Comparison of ENCODE assay signal across 1 cellular context in the genomic region with DNA sequence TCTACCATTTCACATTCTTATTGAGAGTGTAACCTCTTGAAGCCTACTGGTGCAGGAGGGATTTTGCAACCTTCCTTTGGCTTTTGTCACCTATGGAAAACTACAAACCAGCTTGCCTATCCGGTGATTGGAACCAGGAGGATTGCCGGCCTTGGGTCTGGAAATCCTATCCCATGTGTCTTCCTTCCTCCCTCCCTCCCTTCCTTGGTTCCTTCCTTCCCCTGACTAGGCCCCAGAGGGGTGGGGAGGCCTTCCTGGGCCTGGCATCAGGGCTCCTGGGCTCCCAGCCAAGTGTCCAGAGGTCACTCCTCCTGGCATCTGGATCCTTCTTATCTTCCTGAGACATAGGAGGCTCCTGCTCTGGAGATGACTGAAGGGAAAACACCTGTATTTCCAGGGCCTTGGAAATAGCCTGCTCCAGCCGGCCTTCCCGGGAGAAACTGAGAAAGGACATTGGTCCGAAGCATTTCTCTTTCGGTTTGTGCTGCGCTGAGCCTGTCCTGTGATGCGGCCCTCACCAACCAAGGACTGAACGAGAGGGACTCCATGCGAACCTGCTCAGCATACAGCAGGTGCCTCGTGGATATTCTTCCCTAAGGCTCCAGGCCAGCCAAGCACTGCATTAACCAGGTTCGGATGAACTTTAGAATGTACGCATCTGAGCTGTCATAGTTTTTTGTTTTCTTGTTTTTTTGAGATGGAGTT.
TF ChIP-seq lines count a peak whose summit lies in the region.

No MANE protein-coding gene starts in this region.

TF ChIP-seq in HepG2, 621 proteins besides CTCF, POLR2A, EP300 and RAD21 (continued from another document and continues in another):
- TF ChIP-seq, protein P1, sequence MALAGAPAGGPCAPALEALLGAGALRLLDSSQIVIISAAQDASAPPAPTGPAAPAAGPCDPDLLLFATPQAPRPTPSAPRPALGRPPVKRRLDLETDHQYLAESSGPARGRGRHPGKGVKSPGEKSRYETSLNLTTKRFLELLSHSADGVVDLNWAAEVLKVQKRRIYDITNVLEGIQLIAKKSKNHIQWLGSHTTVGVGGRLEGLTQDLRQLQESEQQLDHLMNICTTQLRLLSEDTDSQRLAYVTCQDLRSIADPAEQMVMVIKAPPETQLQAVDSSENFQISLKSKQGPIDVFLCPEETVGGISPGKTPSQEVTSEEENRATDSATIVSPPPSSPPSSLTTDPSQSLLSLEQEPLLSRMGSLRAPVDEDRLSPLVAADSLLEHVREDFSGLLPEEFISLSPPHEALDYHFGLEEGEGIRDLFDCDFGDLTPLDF (CRISPR knock-in tag; IDR thresholded peaks at IDR 0.05) = peak; percentile 48; the same call in 1 of the 2 replicates
- 0 out of 2 replicates have a peak, but pooled peaks have one; percentile 50 for TF ChIP-seq ZNF44 (CRISPR knock-in tag; IDR thresholded peaks at IDR 0.05)
- TF ChIP-seq DMAP1 (CRISPR knock-in tag; IDR thresholded peaks at IDR 0.05) = 0 out of 2 replicates have a peak, but pooled peaks have one; percentile 39
- peak; percentile 51; the same call in 1 of the 2 replicates for TF ChIP-seq ZSCAN12 (CRISPR knock-in tag; IDR thresholded peaks at IDR 0.05)
- TF ChIP-seq ZNF251 (CRISPR knock-in tag; IDR thresholded peaks at IDR 0.05) = peak; percentile 89; the same call in 1 of the 2 replicates
- TF ChIP-seq THAP11 (CRISPR knock-in tag; IDR thresholded peaks at IDR 0.05) = peak; percentile 59; the same call in 1 of the 2 replicates
- peak; percentile 50 for TF ChIP-seq HOMEZ (CRISPR knock-in tag; IDR thresholded peaks at IDR 0.05; ENCODE audit: low read depth)
- peak; percentile 11; the same call in 1 of the 2 replicates for TF ChIP-seq TBX3 (IDR thresholded peaks at IDR 0.05; ENCODE audit: borderline replicate concordance)
- 0 out of 2 replicates have a peak, but pooled peaks have one; percentile 62 for TF ChIP-seq MXD4 (CRISPR knock-in tag; IDR thresholded peaks at IDR 0.05)
- peak; percentile 65 for TF ChIP-seq MYC (CRISPR knock-in tag; IDR thresholded peaks at IDR 0.05; ENCODE audit: borderline replicate concordance)
- TF ChIP-seq TFDP2 (CRISPR knock-in tag; IDR thresholded peaks at IDR 0.05) = no peak
- TF ChIP-seq DBP (CRISPR knock-in tag; IDR thresholded peaks at IDR 0.05; ENCODE audit: not compliant biosample characterization) = peak; percentile 80
- peak; percentile 25; the same call in 1 of the 2 replicates for TF ChIP-seq GZF1 (CRISPR knock-in tag; IDR thresholded peaks at IDR 0.05)
- peak; percentile 28 for TF ChIP-seq FOSL2 (CRISPR knock-in tag; IDR thresholded peaks at IDR 0.05)
- 0 out of 2 replicates have a peak, but pooled peaks have one; percentile 15 for TF ChIP-seq MED13 (CRISPR knock-in tag; IDR thresholded peaks at IDR 0.05)
- TF ChIP-seq ZFX (CRISPR knock-in tag; IDR thresholded peaks at IDR 0.05; ENCODE audit: low read depth) = peak; percentile 96
- no peak for TF ChIP-seq SOX13 (IDR thresholded peaks at IDR 0.05)
- TF ChIP-seq SOX13 (CRISPR knock-in tag; conservative IDR thresholded peaks at IDR 0.05 in 1 of 2, IDR thresholded peaks at IDR 0.05 in 1 of 2) = peak in 1 of 2 experiments; percentile 47; a peak in 2 of 4 replicates
- TF ChIP-seq SSRP1 (CRISPR knock-in tag; IDR thresholded peaks at IDR 0.05) = peak; percentile 43; the same call in 1 of the 2 replicates
- TF ChIP-seq, protein P2, sequence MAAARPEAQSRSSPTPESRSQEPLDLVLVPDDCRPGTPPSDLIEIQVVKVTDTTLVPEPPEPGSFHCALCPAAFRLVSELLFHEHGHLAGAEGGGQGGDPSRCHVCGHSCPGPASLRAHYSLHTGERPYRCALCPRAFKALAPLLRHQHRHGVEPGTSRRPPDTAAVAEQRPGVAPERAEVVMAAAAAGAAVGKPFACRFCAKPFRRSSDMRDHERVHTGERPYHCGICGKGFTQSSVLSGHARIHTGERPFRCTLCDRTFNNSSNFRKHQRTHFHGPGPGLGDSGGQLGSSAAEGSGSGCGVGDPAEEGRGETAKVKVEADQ (CRISPR knock-in tag; IDR thresholded peaks at IDR 0.05; ENCODE audit: borderline replicate concordance) = 0 out of 2 replicates have a peak, but pooled peaks have one; percentile 1
- peak; percentile 88 for TF ChIP-seq CEBPG (CRISPR knock-in tag; IDR thresholded peaks at IDR 0.05)
- no peak; the same call in 1 of the 2 replicates for TF ChIP-seq KMT2A (CRISPR knock-in tag; IDR thresholded peaks at IDR 0.05)
- TF ChIP-seq PRPF4 (IDR thresholded peaks at IDR 0.05; ENCODE audit: low read depth, low read length, poor library complexity, severe bottlenecking) = no peak
- no peak for TF ChIP-seq SP4 (CRISPR knock-in tag; IDR thresholded peaks at IDR 0.05)
- TF ChIP-seq, protein P3, sequence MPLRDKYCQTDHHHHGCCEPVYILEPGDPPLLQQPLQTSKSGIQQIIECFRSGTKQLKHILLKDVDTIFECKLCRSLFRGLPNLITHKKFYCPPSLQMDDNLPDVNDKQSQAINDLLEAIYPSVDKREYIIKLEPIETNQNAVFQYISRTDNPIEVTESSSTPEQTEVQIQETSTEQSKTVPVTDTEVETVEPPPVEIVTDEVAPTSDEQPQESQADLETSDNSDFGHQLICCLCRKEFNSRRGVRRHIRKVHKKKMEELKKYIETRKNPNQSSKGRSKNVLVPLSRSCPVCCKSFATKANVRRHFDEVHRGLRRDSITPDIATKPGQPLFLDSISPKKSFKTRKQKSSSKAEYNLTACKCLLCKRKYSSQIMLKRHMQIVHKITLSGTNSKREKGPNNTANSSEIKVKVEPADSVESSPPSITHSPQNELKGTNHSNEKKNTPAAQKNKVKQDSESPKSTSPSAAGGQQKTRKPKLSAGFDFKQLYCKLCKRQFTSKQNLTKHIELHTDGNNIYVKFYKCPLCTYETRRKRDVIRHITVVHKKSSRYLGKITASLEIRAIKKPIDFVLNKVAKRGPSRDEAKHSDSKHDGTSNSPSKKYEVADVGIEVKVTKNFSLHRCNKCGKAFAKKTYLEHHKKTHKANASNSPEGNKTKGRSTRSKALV (CRISPR knock-in tag; IDR thresholded peaks at IDR 0.05) = peak; percentile 16; the same call in 1 of the 2 replicates
- peak; percentile 55 for TF ChIP-seq NCOA2 (CRISPR knock-in tag; IDR thresholded peaks at IDR 0.05)
- TF ChIP-seq, protein P4, sequence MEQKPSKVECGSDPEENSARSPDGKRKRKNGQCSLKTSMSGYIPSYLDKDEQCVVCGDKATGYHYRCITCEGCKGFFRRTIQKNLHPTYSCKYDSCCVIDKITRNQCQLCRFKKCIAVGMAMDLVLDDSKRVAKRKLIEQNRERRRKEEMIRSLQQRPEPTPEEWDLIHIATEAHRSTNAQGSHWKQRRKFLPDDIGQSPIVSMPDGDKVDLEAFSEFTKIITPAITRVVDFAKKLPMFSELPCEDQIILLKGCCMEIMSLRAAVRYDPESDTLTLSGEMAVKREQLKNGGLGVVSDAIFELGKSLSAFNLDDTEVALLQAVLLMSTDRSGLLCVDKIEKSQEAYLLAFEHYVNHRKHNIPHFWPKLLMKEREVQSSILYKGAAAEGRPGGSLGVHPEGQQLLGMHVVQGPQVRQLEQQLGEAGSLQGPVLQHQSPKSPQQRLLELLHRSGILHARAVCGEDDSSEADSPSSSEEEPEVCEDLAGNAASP (CRISPR knock-in tag; IDR thresholded peaks at IDR 0.05; ENCODE audit: borderline replicate concordance) = peak; percentile 13; the same call in 1 of the 2 replicates
- no peak; the same call in 1 of the 2 replicates for TF ChIP-seq HOXD1 (CRISPR knock-in tag; IDR thresholded peaks at IDR 0.05)
- no peak for TF ChIP-seq ZFP36 (IDR thresholded peaks at IDR 0.05; ENCODE audit: borderline replicate concordance, low read depth, low read length, partially characterized antibody)
- peak; percentile 43; the same call in 1 of the 2 replicates for TF ChIP-seq ARID2 (CRISPR knock-in tag; IDR thresholded peaks at IDR 0.05; ENCODE audit: borderline replicate concordance)
- TF ChIP-seq SAP130 (CRISPR knock-in tag; IDR thresholded peaks at IDR 0.05; ENCODE audit: low read depth) = peak; percentile 76
- TF ChIP-seq, protein P5, sequence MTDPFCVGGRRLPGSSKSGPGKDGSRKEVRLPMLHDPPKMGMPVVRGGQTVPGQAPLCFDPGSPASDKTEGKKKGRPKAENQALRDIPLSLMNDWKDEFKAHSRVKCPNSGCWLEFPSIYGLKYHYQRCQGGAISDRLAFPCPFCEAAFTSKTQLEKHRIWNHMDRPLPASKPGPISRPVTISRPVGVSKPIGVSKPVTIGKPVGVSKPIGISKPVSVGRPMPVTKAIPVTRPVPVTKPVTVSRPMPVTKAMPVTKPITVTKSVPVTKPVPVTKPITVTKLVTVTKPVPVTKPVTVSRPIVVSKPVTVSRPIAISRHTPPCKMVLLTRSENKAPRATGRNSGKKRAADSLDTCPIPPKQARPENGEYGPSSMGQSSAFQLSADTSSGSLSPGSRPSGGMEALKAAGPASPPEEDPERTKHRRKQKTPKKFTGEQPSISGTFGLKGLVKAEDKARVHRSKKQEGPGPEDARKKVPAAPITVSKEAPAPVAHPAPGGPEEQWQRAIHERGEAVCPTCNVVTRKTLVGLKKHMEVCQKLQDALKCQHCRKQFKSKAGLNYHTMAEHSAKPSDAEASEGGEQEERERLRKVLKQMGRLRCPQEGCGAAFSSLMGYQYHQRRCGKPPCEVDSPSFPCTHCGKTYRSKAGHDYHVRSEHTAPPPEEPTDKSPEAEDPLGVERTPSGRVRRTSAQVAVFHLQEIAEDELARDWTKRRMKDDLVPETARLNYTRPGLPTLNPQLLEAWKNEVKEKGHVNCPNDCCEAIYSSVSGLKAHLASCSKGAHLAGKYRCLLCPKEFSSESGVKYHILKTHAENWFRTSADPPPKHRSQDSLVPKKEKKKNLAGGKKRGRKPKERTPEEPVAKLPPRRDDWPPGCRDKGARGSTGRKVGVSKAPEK (CRISPR knock-in tag; IDR thresholded peaks at IDR 0.05; ENCODE audit: borderline replicate concordance) = peak; percentile 89; the same call in 1 of the 2 replicates
- TF ChIP-seq, protein P6, sequence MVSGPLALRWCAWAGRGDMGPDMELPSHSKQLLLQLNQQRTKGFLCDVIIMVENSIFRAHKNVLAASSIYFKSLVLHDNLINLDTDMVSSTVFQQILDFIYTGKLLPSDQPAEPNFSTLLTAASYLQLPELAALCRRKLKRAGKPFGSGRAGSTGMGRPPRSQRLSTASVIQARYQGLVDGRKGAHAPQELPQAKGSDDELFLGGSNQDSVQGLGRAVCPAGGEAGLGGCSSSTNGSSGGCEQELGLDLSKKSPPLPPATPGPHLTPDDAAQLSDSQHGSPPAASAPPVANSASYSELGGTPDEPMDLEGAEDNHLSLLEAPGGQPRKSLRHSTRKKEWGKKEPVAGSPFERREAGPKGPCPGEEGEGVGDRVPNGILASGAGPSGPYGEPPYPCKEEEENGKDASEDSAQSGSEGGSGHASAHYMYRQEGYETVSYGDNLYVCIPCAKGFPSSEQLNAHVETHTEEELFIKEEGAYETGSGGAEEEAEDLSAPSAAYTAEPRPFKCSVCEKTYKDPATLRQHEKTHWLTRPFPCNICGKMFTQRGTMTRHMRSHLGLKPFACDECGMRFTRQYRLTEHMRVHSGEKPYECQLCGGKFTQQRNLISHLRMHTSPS (CRISPR knock-in tag; IDR thresholded peaks at IDR 0.05; ENCODE audit: low read depth) = peak; percentile 84
- TF ChIP-seq, protein P7, sequence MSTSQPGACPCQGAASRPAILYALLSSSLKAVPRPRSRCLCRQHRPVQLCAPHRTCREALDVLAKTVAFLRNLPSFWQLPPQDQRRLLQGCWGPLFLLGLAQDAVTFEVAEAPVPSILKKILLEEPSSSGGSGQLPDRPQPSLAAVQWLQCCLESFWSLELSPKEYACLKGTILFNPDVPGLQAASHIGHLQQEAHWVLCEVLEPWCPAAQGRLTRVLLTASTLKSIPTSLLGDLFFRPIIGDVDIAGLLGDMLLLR (CRISPR knock-in tag; IDR thresholded peaks at IDR 0.05) = no peak
- TF ChIP-seq ZNF629 (CRISPR knock-in tag; conservative IDR thresholded peaks at IDR 0.05) = 0 out of 2 replicates have a peak, but pooled peaks have one; percentile 2
- TF ChIP-seq SNAPC5 (CRISPR knock-in tag; IDR thresholded peaks at IDR 0.05; ENCODE audit: borderline replicate concordance) = no peak
